Comparison of ENCODE assay signal across 9 cellular contexts in the genomic region with DNA sequence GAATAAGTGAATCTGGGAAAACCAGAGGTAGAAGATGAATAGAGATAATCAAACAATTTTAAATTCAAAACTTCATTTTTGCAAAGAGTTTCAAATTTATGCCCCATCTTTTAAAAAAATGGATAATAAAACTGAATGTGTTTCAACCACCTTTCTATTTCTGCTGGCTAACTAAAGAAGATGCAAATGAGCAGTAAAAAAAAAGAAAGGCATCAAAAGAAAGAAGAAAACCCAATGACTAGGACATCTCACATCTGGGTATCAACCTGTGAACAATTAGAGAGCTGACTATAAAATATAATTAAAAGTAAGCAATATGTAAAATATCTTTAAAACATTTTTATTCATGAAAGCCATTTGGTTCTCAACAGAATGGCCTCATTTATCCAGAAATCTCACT. TPM values are rescaled to one million over a fixed set of nuclear protein-coding genes. Genes with fewer than 3 reads are reported as not detected.
DNase-seq lines count a peak whose midpoint lies in the region; ATAC-seq, FAIRE-seq and TF ChIP-seq lines count a peak whose summit lies in the region.
"Had no signal": no experiment of that assay in that cellular context is flagged by ENCODE, and none has a peak within 500 bp of the region (broad histone marks: within the 10 kb centered on the region; RNA-seq: fewer than 3 reads in every experiment).

No MANE protein-coding gene starts in this region.

- no peaks in the 10 kb centered on the region for H3K9me2 ChIP-seq in DOHH2 (replicated peaks; ENCODE audit: control insufficient read depth, low read length)

- H3K4me3 ChIP-seq in A673 (ENCODE audit: low read depth, low read length, poor library complexity, severe bottlenecking) (peak overlapping the region; percentile 72), DOHH2 (ENCODE audit: low read length) (no peak overlapping the region), keratinocyte (ENCODE audit: control insufficient read depth in 2 of 3, extremely low read depth in 1 of 3, insufficient read depth in 2 of 3, low read depth in 1 of 3, low read length in 3 of 3) (peak overlapping the region; percentile 34 to 59 (median 43))
- H3K4me3 ChIP-seq in naive thymus-derived CD4-positive, alpha-beta T cell (ENCODE audit: low read length): no peak overlapping the region

- POLR2A ChIA-PET in A673 (lab: Charles Lee; ENCODE audit: low non-redundant PET): interaction anchor here (0.6 kb wide), 1 partner anchor 255 kb away, joined by 3 read pairs; no protein-coding TSS in a partner anchor
- POLR2A ChIA-PET in naive thymus-derived CD4-positive, alpha-beta T cell (lab: Charles Lee): no interaction called here

- H3K9me3 ChIP-seq in A673 (ENCODE audit: low read depth, low read length, poor library complexity, severe bottlenecking) (no peaks in the 10 kb centered on the region), DOHH2 (ENCODE audit: control insufficient read depth, insufficient read depth, low read length) (peaks cover 2% of the 10 kb centered on the region; the same call in 1 of the 2 replicates), keratinocyte (ENCODE audit: control insufficient read depth, low read depth, low read length) (no peaks in the 10 kb centered on the region)
- H3K9me3 ChIP-seq in naive thymus-derived CD4-positive, alpha-beta T cell (ENCODE audit: control insufficient read depth in 2 of 3, low read length in 3 of 3): no peaks in the 10 kb centered on the region

- H3K4me2 ChIP-seq in DOHH2 (ENCODE audit: low read length) (peak overlapping the region; percentile 97; the same call in 1 of the 2 replicates), keratinocyte (ENCODE audit: control insufficient read depth, extremely low read depth, insufficient read depth, low read depth, low read length) (peak overlapping the region; percentile 75)

- H4K20me1 ChIP-seq in DOHH2 (ENCODE audit: control insufficient read depth, insufficient read depth, low read depth, low read length) (no peaks in the 10 kb centered on the region), keratinocyte (ENCODE audit: control insufficient read depth, extremely low read depth, insufficient read depth, low read length) (no peaks in the 10 kb centered on the region)

- dilution Hi-C loops in keratinocyte (cut with MboI; ENCODE audit: extremely low pct_ligation_motif_present, low sequenced_read_pairs): no loop called here

- H3K4me1 ChIP-seq in A673 (ENCODE audit: insufficient read depth, low read length, poor library complexity, severe bottlenecking) (peaks cover 10% of the 10 kb centered on the region), DOHH2 (ENCODE audit: control insufficient read depth, low read length) (peaks cover 30% of the 10 kb centered on the region), keratinocyte (ENCODE audit: control insufficient read depth, extremely low read depth, insufficient read depth, low read length) (peaks cover 7% of the 10 kb centered on the region)
- peaks cover 4% of the 10 kb centered on the region in 2 donors for H3K4me1 ChIP-seq in naive thymus-derived CD4-positive, alpha-beta T cell (ENCODE audit: control insufficient read depth in 2 of 2, insufficient read depth in 2 of 2, low read length in 2 of 2)

- peaks cover 33% of the 10 kb centered on the region for H3K36me3 Mint-ChIP-seq in activated T-helper 2 cell treated with anti-CD3 and anti-CD28 coated beads, Interferon-gamma antibody, Interleukin-2, Interleukin-4, amounts not matched to agents 10 μg/mL and 5 μg/mL and 100 μg/mL, durations not matched to agents 14 hours and 24 hours and 36 hours (ENCODE audit: low read depth)
- H3K36me3 Mint-ChIP-seq in naive thymus-derived CD4-positive, alpha-beta T cell: peaks cover 0 to 27% (median 6%) of the 10 kb centered on the region in 5 donors

- H3K9me3 Mint-ChIP-seq in activated T-helper 2 cell treated with anti-CD3 and anti-CD28 coated beads, Interferon-gamma antibody, Interleukin-2, Interleukin-4, amounts not matched to agents 10 μg/mL and 5 μg/mL and 100 μg/mL, durations not matched to agents 14 hours and 24 hours and 36 hours: peaks cover 7% of the 10 kb centered on the region
- peaks cover 0 to 1% (median 0%) of the 10 kb centered on the region in 11 donors for H3K9me3 Mint-ChIP-seq in naive thymus-derived CD4-positive, alpha-beta T cell
- H3K9me3 Mint-ChIP-seq: activated B cell treated with CpG ODN at 0.5 μM for 24 hours had no signal

- no peak for DNase-seq in A673 (ENCODE audit: low spot score)
- DNase-seq in activated T-helper 2 cell treated with anti-CD3 and anti-CD28 coated beads, Interferon-gamma antibody, Interleukin-2, Interleukin-4, amounts not matched to agents 10 μg/mL and 5 μg/mL and 100 μg/mL, durations not matched to agents 14 hours and 24 hours and 36 hours (ENCODE audit: low spot score): no peak
- no peak for DNase-seq in keratinocyte (ENCODE audit: low read depth, low spot score)
- no peak for DNase-seq in H54 (ENCODE audit: insufficient read length, low spot score)
- DNase-seq in cortex of kidney (lab: John Stamatoyannopoulos, UW): no peak
- no peak for DNase-seq in naive thymus-derived CD4-positive, alpha-beta T cell
- DNase-seq: activated B cell treated with CpG ODN at 0.5 μM for 24 hours, NCI-H82 had no signal

- no peak overlapping the region for H3K27ac ChIP-seq in A673 (ENCODE audit: low read depth, low read length, poor library complexity, severe bottlenecking)
- no peak overlapping the region for H3K27ac ChIP-seq in DOHH2 (ENCODE audit: low read depth, low read length)
- H3K27ac ChIP-seq in keratinocyte (ENCODE audit: control insufficient read depth, insufficient read depth, low read length): no peak overlapping the region
- H3K27ac ChIP-seq in naive thymus-derived CD4-positive, alpha-beta T cell (ENCODE audit: low read depth, low read length): no peak overlapping the region

- H3K79me2 ChIP-seq in DOHH2 (ENCODE audit: control insufficient read depth, low read length) (peaks cover 29% of the 10 kb centered on the region), keratinocyte (ENCODE audit: control insufficient read depth, insufficient read depth, low read length) (peaks cover 67% of the 10 kb centered on the region)

- CTCF ChIA-PET in A673 (lab: Charles Lee): no interaction called here
- CTCF ChIA-PET in naive thymus-derived CD4-positive, alpha-beta T cell (lab: Charles Lee): interaction anchor here (0.6 to 1.3 kb wide), 3 partner anchors 8 to 913 kb away, joined by 3 to 6 read pairs (median 3); no protein-coding TSS in a partner anchor

- no TSS peak for BruUV-seq in A673 (replicated peaks; lab: Mats Ljungman, UMichigan)

- no peak for ATAC-seq in naive thymus-derived CD4-positive, alpha-beta T cell

- no peak for TF ChIP-seq CTCF in A673 (conservative IDR thresholded peaks at IDR 0.05; ENCODE audit: low read depth, low read length)
- TF ChIP-seq CTCF in DOHH2 (IDR thresholded peaks at IDR 0.05; ENCODE audit: low read depth, low read length, poor library complexity, severe bottlenecking): no peak
- TF ChIP-seq CTCF in keratinocyte (optimal IDR thresholded peaks at IDR 0.05 in 1 of 3, IDR thresholded peaks at IDR 0.05 in 1 of 3, conservative IDR thresholded peaks at IDR 0.05 in 1 of 3; ENCODE audit: extremely low read depth in 1 of 3, insufficient read depth in 2 of 3, low read length in 3 of 3): no peak

- H3K36me3 ChIP-seq in A673 (ENCODE audit: insufficient read depth, low read length, poor library complexity, severe bottlenecking) (peaks cover 13% of the 10 kb centered on the region), DOHH2 (ENCODE audit: control insufficient read depth, low read length) (peaks cover 5% of the 10 kb centered on the region), keratinocyte (ENCODE audit: control insufficient read depth in 2 of 2, extremely low read depth in 1 of 2, insufficient read depth in 2 of 2, low read length in 2 of 2) (no peaks in the 10 kb centered on the region)
- peaks cover 0 to 13% (median 0%) of the 10 kb centered on the region in 3 experiments for H3K36me3 ChIP-seq in naive thymus-derived CD4-positive, alpha-beta T cell (ENCODE audit: control insufficient read depth in 2 of 3, insufficient read depth in 3 of 3, low read length in 3 of 3)

- no peak overlapping the region for H3K9ac ChIP-seq in keratinocyte (ENCODE audit: control insufficient read depth, extremely low read depth, insufficient read depth, low read length)

- peaks cover 49% of the 10 kb centered on the region for H3K4me1 Mint-ChIP-seq in activated T-helper 2 cell treated with anti-CD3 and anti-CD28 coated beads, Interferon-gamma antibody, Interleukin-2, Interleukin-4, amounts not matched to agents 10 μg/mL and 5 μg/mL and 100 μg/mL, durations not matched to agents 14 hours and 24 hours and 36 hours (ENCODE audit: low read depth)
- H3K4me1 Mint-ChIP-seq in naive thymus-derived CD4-positive, alpha-beta T cell: peaks cover 26 to 53% (median 46%) of the 10 kb centered on the region in 7 donors

- no peak overlapping the region for H3K27ac Mint-ChIP-seq in activated T-helper 2 cell treated with anti-CD3 and anti-CD28 coated beads, Interferon-gamma antibody, Interleukin-2, Interleukin-4, amounts not matched to agents 10 μg/mL and 5 μg/mL and 100 μg/mL, durations not matched to agents 14 hours and 24 hours and 36 hours
- peak overlapping the region in 1 of 9 donors; percentile 12 for H3K27ac Mint-ChIP-seq in naive thymus-derived CD4-positive, alpha-beta T cell
- H3K27ac Mint-ChIP-seq: activated B cell treated with CpG ODN at 0.5 μM for 24 hours had no signal

- H3K27me3 ChIP-seq in A673 (replicated peaks; ENCODE audit: insufficient read depth, low read depth, low read length, poor library complexity) (no peaks in the 10 kb centered on the region), DOHH2 (ENCODE audit: control insufficient read depth, low read length) (no peaks in the 10 kb centered on the region), keratinocyte (ENCODE audit: control insufficient read depth, extremely low read depth, insufficient read depth, low read length) (no peaks in the 10 kb centered on the region)
- H3K27me3 ChIP-seq in naive thymus-derived CD4-positive, alpha-beta T cell (ENCODE audit: control insufficient read depth in 2 of 2, insufficient read depth in 2 of 2, low read length in 2 of 2): no peaks in the 10 kb centered on the region

- FAIRE-seq in keratinocyte (lab: Jason Lieb, UNC) (no peak), H54 (lab: Jason Lieb, UNC) (no peak)

- no peak overlapping the region for H2AFZ ChIP-seq in keratinocyte (ENCODE audit: control insufficient read depth, low read length)

- H3F3A ChIP-seq in DOHH2 (ENCODE audit: control insufficient read depth, insufficient read depth): no peaks in the 10 kb centered on the region

- intact Hi-C loops in A673 (cut with micrococcal nuclease; ENCODE audit: unreplicated experiment): loop anchor here (10.0 kb wide), 1 partner anchor 451 kb away; no protein-coding TSS in a partner anchor
- intact Hi-C loops in activated T-helper 2 cell treated with anti-CD3 and anti-CD28 coated beads, Interferon-gamma antibody, Interleukin-2, Interleukin-4, amounts not matched to agents 10 μg/mL and 5 μg/mL and 100 μg/mL, durations not matched to agents 14 hours and 24 hours and 36 hours (cut with micrococcal nuclease): loop anchor here (10.0 kb wide), 4 partner anchors 511 to 1389 kb away; a partner anchor contains a TSS
- intact Hi-C loops in naive thymus-derived CD4-positive, alpha-beta T cell (cut with micrococcal nuclease): loop anchor here (10.0 kb wide), 4 partner anchors 49 to 749 kb away; a partner anchor contains a TSS

- no peaks in the 10 kb centered on the region for H3K9me1 ChIP-seq in keratinocyte (ENCODE audit: control insufficient read depth, extremely low read depth, insufficient read depth, low read length)

- no peak for TF ChIP-seq POLR2A in H54 (IDR thresholded peaks at IDR 0.05; ENCODE audit: low read depth, low read length)

- peak overlapping the region; percentile 100 for H3K4me3 Mint-ChIP-seq in activated T-helper 2 cell treated with anti-CD3 and anti-CD28 coated beads, Interferon-gamma antibody, Interleukin-2, Interleukin-4, amounts not matched to agents 10 μg/mL and 5 μg/mL and 100 μg/mL, durations not matched to agents 14 hours and 24 hours and 36 hours (ENCODE audit: low read depth)
- H3K4me3 Mint-ChIP-seq in naive thymus-derived CD4-positive, alpha-beta T cell: peak overlapping the region in 3 of 10 donors; percentile 17 to 100 (median 30)
- H3K4me3 Mint-ChIP-seq: activated B cell treated with CpG ODN at 0.5 μM for 24 hours had no signal

- no peaks in the 10 kb centered on the region for H3K27me3 Mint-ChIP-seq in activated T-helper 2 cell treated with anti-CD3 and anti-CD28 coated beads, Interferon-gamma antibody, Interleukin-2, Interleukin-4, amounts not matched to agents 10 μg/mL and 5 μg/mL and 100 μg/mL, durations not matched to agents 14 hours and 24 hours and 36 hours (ENCODE audit: low read depth)
- H3K27me3 Mint-ChIP-seq in naive thymus-derived CD4-positive, alpha-beta T cell: peaks cover 0 to 2% (median 0%) of the 10 kb centered on the region in 5 donors

RNA-seq across cellular contexts. Expression of a gene that starts 2.5 kb away (rescaled TPM):
- total RNA-seq in A673 (2021): 40.4 and 46.8 TPM in 2 replicates
- total RNA-seq in activated T-helper 2 cell treated with anti-CD3 and anti-CD28 coated beads, Interferon-gamma antibody, Interleukin-2, Interleukin-4, amounts not matched to agents 10 μg/mL and 5 μg/mL and 100 μg/mL, durations not matched to agents 14 hours and 24 hours and 36 hours: 31.2 and 31.4 TPM in 2 replicates
- polyA plus RNA-seq in keratinocyte: 4.4 to 7.1 TPM (median 5.6 TPM) in 3 replicates
- 3.5 TPM for polyA plus RNA-seq in keratinocyte (2011; ENCODE audit: low read depth)
- polyA plus RNA-seq in keratinocyte (2011; cell fraction: cytosol; rRNA removed): 1.2 and 3.0 TPM in 2 replicates
- 13.1 and 15.2 TPM in 2 replicates for polyA plus RNA-seq in keratinocyte (2011; cell fraction: nucleus; rRNA removed)
- polyA plus RNA-seq in keratinocyte (2012; ENCODE audit: low replicate concordance): 2.7 and 3.7 TPM in 2 replicates
- polyA minus RNA-seq in keratinocyte: 2.4 to 21.0 TPM (median 14.9 TPM) in 3 replicates
- polyA minus RNA-seq in keratinocyte (2011; cell fraction: cytosol; rRNA and poly(A)+ RNA removed): 6.7 TPM
- polyA minus RNA-seq in keratinocyte (2011; cell fraction: nucleus; rRNA and poly(A)+ RNA removed): 22.7 and 55.8 TPM in 2 replicates
- total RNA-seq in naive thymus-derived CD4-positive, alpha-beta T cell: 10 to 100 TPM in 1 of 5 experiments, 1 to 10 TPM in 4; 6.0 to 48.4 (median 6.9) TPM
- polyA plus RNA-seq in naive thymus-derived CD4-positive, alpha-beta T cell: 1 to 10 TPM; 1.6 to 2.1 TPM

Comparison
In these comparisons a context has a peak if more than half of its experiments do, and no peak if none do; other contexts are left out.
1. H3K4me3 ChIP-seq: peak in A673 (single experiment) and keratinocyte (3 of 3); none in DOHH2 (single experiment) and naive thymus-derived CD4-positive, alpha-beta T cell (single experiment).